In the genomic region with DNA sequence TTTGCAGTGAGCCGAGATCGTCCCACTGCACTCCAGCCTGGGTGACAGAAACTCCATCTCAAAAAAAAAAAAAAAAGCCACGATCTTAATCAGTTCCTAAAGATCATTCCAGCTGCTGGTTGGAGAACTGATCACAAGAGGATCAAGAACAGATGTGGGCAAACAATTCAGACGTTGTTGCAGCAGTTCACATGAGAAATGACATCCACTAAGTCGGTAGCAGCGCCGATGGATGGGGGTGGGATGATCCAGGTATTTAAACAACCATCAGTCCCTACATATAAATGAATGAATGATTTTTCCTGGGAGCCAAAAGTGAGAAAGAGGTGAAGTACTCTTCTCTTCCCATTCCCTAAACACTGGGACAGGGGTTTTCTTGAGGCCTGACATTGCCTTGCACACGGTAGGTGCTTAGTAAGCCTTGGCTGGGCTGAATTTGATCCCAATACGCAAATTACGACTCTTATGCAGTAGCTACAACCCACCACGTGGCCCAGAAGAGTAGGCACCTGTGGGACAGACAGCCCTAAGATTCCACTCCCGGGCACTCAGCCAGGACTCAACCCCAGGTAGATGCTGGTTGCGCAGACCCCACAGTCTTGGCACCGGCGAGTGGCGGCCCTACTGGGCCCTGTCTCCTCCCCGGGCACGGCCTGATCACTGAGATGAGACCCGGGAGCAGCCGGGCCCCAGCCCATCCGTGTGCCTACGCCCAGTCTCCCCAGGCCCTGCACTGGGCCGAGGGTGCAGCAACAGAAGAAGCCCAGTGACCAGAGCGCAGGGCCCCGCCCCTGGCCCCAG, we compare ENCODE assay signal across 8 cellular contexts. TPM values are rescaled to one million over a fixed set of nuclear protein-coding genes. Genes with fewer than 3 reads are reported as not detected.
A peak's percentile ranks its signal among the peaks of the same experiment; 100 is the strongest.
DNase-seq lines count a peak whose midpoint lies in the region; ATAC-seq and TF ChIP-seq lines count a peak whose summit lies in the region.

No MANE protein-coding gene starts in this region.

- peak overlapping the region; percentile 65 to 71 for H3K4me3 ChIP-seq in foreskin fibroblast (ENCODE audit: low read depth in 1 of 2, low read length in 2 of 2)

- H3K27me3 Mint-ChIP-seq in IgD-negative memory B cell, result no peaks in the 10 kb centered on the region
- no peaks in the 10 kb centered on the region for H3K27me3 Mint-ChIP-seq in activated CD4-positive, alpha-beta memory T cell treated with anti-CD3 and anti-CD28 coated beads, Interleukin-2, amount 10 ng/mL, durations not matched to agents 7 days and 5 days

- H3K4me3 Mint-ChIP-seq in IgD-negative memory B cell, result peak overlapping the region; percentile 90 to 99 (median 94)
- H3K4me3 Mint-ChIP-seq in activated CD4-positive, alpha-beta memory T cell treated with anti-CD3 and anti-CD28 coated beads, Interleukin-2, amount 10 ng/mL, durations not matched to agents 7 days and 5 days, result peak overlapping the region; percentile 86

- H3K36me3 Mint-ChIP-seq in IgD-negative memory B cell, result peaks cover 2% of the 10 kb centered on the region
- H3K36me3 Mint-ChIP-seq in activated CD4-positive, alpha-beta memory T cell treated with anti-CD3 and anti-CD28 coated beads, Interleukin-2, amount 10 ng/mL, durations not matched to agents 7 days and 5 days (ENCODE audit: low read depth), result peaks cover 35% of the 10 kb centered on the region

- TF ChIP-seq CTCF in C4-2B (conservative IDR thresholded peaks at IDR 0.05), result no peak
- no peak for TF ChIP-seq CTCF in foreskin fibroblast (IDR thresholded peaks at IDR 0.05; ENCODE audit: low read depth, low read length)

- peak overlapping the region; percentile 82 for H3K27ac ChIP-seq in C4-2B

- POLR2A ChIA-PET in activated CD4-positive, alpha-beta memory T cell treated with anti-CD3 and anti-CD28 coated beads, Interleukin-2, amount 10 ng/mL, durations not matched to agents 7 days and 5 days (lab: Charles Lee), result interaction anchor here (0.7 to 3.8 kb wide), 14 partner anchors 9 to 130 kb away, joined by 3 to 34 read pairs (median 6); a partner anchor contains a TSS

- no peaks in the 10 kb centered on the region for H3K9me3 Mint-ChIP-seq in IgD-negative memory B cell
- no peaks in the 10 kb centered on the region for H3K9me3 Mint-ChIP-seq in activated CD4-positive, alpha-beta memory T cell treated with anti-CD3 and anti-CD28 coated beads, Interleukin-2, amount 10 ng/mL, durations not matched to agents 7 days and 5 days

- ATAC-seq in GM19397 (IDR thresholded peaks at IDR 0.05; ENCODE audit: unreplicated experiment), result peak; percentile 30
- peak; percentile 7 for ATAC-seq in sciatic nerve

- CTCF ChIA-PET in activated CD4-positive, alpha-beta memory T cell treated with anti-CD3 and anti-CD28 coated beads, Interleukin-2, amount 10 ng/mL, durations not matched to agents 7 days and 5 days (lab: Charles Lee), result interaction anchor here (1.0 to 8.3 kb wide), 12 partner anchors 12 to 243 kb away, joined by 3 to 82 read pairs (median 5); a partner anchor contains a TSS

- intact Hi-C loops in sciatic nerve (cut with DNase I), result no loop called here

- H3K4me1 Mint-ChIP-seq in IgD-negative memory B cell, result peaks cover 20 to 23% (median 21%) of the 10 kb centered on the region in 3 donors
- H3K4me1 Mint-ChIP-seq in activated CD4-positive, alpha-beta memory T cell treated with anti-CD3 and anti-CD28 coated beads, Interleukin-2, amount 10 ng/mL, durations not matched to agents 7 days and 5 days, result peaks cover 39% of the 10 kb centered on the region

- H3K27ac Mint-ChIP-seq in IgD-negative memory B cell, result peak overlapping the region; percentile 63 to 98 (median 91)
- H3K27ac Mint-ChIP-seq in activated CD4-positive, alpha-beta memory T cell treated with anti-CD3 and anti-CD28 coated beads, Interleukin-2, amount 10 ng/mL, durations not matched to agents 7 days and 5 days, result peak overlapping the region; percentile 83

- no peak for DNase-seq in activated CD4-positive, alpha-beta memory T cell treated with anti-CD3 and anti-CD28 coated beads, Interleukin-2, amount 10 ng/mL, durations not matched to agents 7 days and 5 days
- DNase-seq in foreskin fibroblast (peak in 1 of 2 donors; percentile 67), sciatic nerve (ENCODE audit: low spot score) (peak; percentile 52), NCI-H1092 (lab: John Stamatoyannopoulos, UW) (no peak), amniotic stem cell (lab: John Stamatoyannopoulos, UW) (no peak)

RNA-seq across cellular contexts. Expression of a gene that starts 0.6 kb away (rescaled TPM):
- 30.4 TPM for polyA plus RNA-seq in IgD-negative memory B cell
- 10 to 100 TPM; 31.2 to 31.3 TPM for total RNA-seq in activated CD4-positive, alpha-beta memory T cell treated with anti-CD3 and anti-CD28 coated beads, Interleukin-2, amount 10 ng/mL, durations not matched to agents 7 days and 5 days
- 61.0 TPM for total RNA-seq in sciatic nerve

RNA-seq across cellular contexts. Expression of a gene that starts 18.8 kb away (rescaled TPM):
- 1.0 TPM for polyA plus RNA-seq in IgD-negative memory B cell
- 1 to 10 TPM in 1 of 2 experiments, under 1 TPM in 1; 0.38 to 1.2 TPM for total RNA-seq in activated CD4-positive, alpha-beta memory T cell treated with anti-CD3 and anti-CD28 coated beads, Interleukin-2, amount 10 ng/mL, durations not matched to agents 7 days and 5 days
- total RNA-seq in sciatic nerve, result 1,832 TPM

RNA-seq across cellular contexts. Expression of a gene that starts 24.7 kb away (rescaled TPM):
- polyA plus RNA-seq in IgD-negative memory B cell, result not detected
- total RNA-seq in activated CD4-positive, alpha-beta memory T cell treated with anti-CD3 and anti-CD28 coated beads, Interleukin-2, amount 10 ng/mL, durations not matched to agents 7 days and 5 days, result 1 to 10 TPM; 1.4 to 1.5 TPM
- 1.2 TPM for total RNA-seq in sciatic nerve

RNA-seq across cellular contexts. Expression of a gene that starts 28.8 kb away (rescaled TPM):
- polyA plus RNA-seq in IgD-negative memory B cell, result not detected
- total RNA-seq in activated CD4-positive, alpha-beta memory T cell treated with anti-CD3 and anti-CD28 coated beads, Interleukin-2, amount 10 ng/mL, durations not matched to agents 7 days and 5 days, result under 1 TPM; 0.78 to 0.83 TPM
- 265 TPM for total RNA-seq in sciatic nerve

Comparison
In these comparisons a context has a peak if more than half of its experiments do, and no peak if none do; other contexts are left out.
1. RNA of a gene that starts 18.8 kb away (total RNA-seq): 1,832 TPM in sciatic nerve (single experiment); 0.38 to 1.2 TPM in activated CD4-positive, alpha-beta memory T cell treated with anti-CD3 and anti-CD28 coated beads, Interleukin-2, amount 10 ng/mL, durations not matched to agents 7 days and 5 days; every median in the first group is over 100 times any median in the second.